ENCODE assay signal across 22 cellular contexts in the genomic region with DNA sequence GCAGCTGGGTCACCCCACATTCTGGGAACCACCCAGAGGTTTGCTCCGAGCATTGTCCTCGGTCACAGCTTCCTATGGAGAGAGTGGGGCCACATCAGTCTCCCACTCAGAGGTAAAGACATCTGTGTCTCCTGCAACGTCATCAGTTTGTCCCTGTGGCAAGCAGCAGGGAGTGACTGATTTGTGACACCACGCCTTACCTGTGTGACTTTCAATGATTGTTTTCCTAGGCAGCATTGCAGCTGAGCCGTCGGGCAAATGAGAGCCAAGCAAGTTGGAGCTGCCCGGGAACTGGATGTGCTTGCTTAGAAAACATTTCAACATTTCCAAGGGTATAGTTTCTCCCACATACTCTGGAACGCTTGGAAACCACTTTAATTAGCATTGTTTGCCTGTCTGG. TPM values are rescaled to one million over a fixed set of nuclear protein-coding genes. Genes with fewer than 3 reads are reported as not detected.
"Had no signal": no experiment of that assay in that cellular context is flagged by ENCODE, and none has a peak within 500 bp of the region (broad histone marks: within the 10 kb centered on the region; RNA-seq: fewer than 3 reads in every experiment).

No MANE protein-coding gene starts in this region.

- DNase-seq: activated CD4-positive, alpha-beta T cell treated with anti-CD3 and anti-CD28 coated beads for 4 hours; activated CD8-positive, alpha-beta memory T cell treated with anti-CD3 and anti-CD28 coated beads, Interleukin-2, amount 50 U/mL, for 48 hours; activated CD8-positive, alpha-beta T cell treated with anti-CD3 and anti-CD28 coated beads, Interleukin-2, amount 10 ng/mL, durations not matched to agents 7 days and 5 days; activated naive CD4-positive, alpha-beta T cell treated with anti-CD3 and anti-CD28 coated beads, Interleukin-2, amount 50 U/mL, for 16 hours; activated naive CD8-positive, alpha-beta T cell treated with anti-CD3 and anti-CD28 coated beads, Interleukin-2, amount 10 ng/mL, durations not matched to agents 7 days and 5 days; activated T-cell treated with anti-CD3 and anti-CD28 coated beads, Interleukin-2, amount 50 U/mL, for 1 hour; adrenal gland; aorta; Kasumi-1; NCI-H1048; NCI-H146; NCI-H187 treated with DMSO at 0.1 percent for 48 hours; NCI-H2081 treated with DMSO at 0.1 percent for 48 hours; NCI-H446; NCI-H524; SHP77 treated with DMSO at 0.1 percent for 48 hours had no signal

- H3K9me3 ChIP-seq: adrenal gland, Peyer's patch had no signal

- ATAC-seq: activated CD4-positive, CD25-positive, alpha-beta regulatory T cell treated with anti-CD3 and anti-CD28 coated beads, Interleukin-2, amount 50 U/mL, for 24 hours; activated CD8-positive, alpha-beta T cell treated with anti-CD3 and anti-CD28 coated beads, Interleukin-2, amount 10 ng/mL, durations not matched to agents 7 days and 5 days; K562 had no signal

- H3K9me3 Mint-ChIP-seq: activated naive CD8-positive, alpha-beta T cell treated with anti-CD3 and anti-CD28 coated beads, Interleukin-2, amount 10 ng/mL, durations not matched to agents 7 days and 5 days; T-helper 1 cell treated with Interleukin-12 subunit alpha and Interleukin-12 subunit beta and Interleukin-4 antibody, amounts not matched to agents 30 μg/mL and 1 μg/mL, for 36 hours had no signal

- H3K4me3 ChIP-seq: adrenal gland, K562, Peyer's patch had no signal

- H3K27ac Mint-ChIP-seq: activated CD8-positive, alpha-beta T cell treated with anti-CD3 and anti-CD28 coated beads, Interleukin-2, amount 10 ng/mL, durations not matched to agents 7 days and 5 days; activated naive CD8-positive, alpha-beta T cell treated with anti-CD3 and anti-CD28 coated beads, Interleukin-2, amount 10 ng/mL, durations not matched to agents 7 days and 5 days; T-helper 1 cell treated with Interleukin-12 subunit alpha and Interleukin-12 subunit beta and Interleukin-4 antibody, amounts not matched to agents 30 μg/mL and 1 μg/mL, for 36 hours had no signal

- H3K36me3 Mint-ChIP-seq: activated naive CD8-positive, alpha-beta T cell treated with anti-CD3 and anti-CD28 coated beads, Interleukin-2, amount 10 ng/mL, durations not matched to agents 7 days and 5 days had no signal

- H3K4me3 Mint-ChIP-seq: activated CD8-positive, alpha-beta T cell treated with anti-CD3 and anti-CD28 coated beads, Interleukin-2, amount 10 ng/mL, durations not matched to agents 7 days and 5 days; activated naive CD8-positive, alpha-beta T cell treated with anti-CD3 and anti-CD28 coated beads, Interleukin-2, amount 10 ng/mL, durations not matched to agents 7 days and 5 days; T-helper 1 cell treated with Interleukin-12 subunit alpha and Interleukin-12 subunit beta and Interleukin-4 antibody, amounts not matched to agents 30 μg/mL and 1 μg/mL, for 36 hours had no signal

- H3K27ac ChIP-seq: adrenal gland, Peyer's patch had no signal

- H3K27me3 ChIP-seq: Peyer's patch had no signal

- H3K4me1 ChIP-seq: adrenal gland had no signal

- H3K4me1 Mint-ChIP-seq: activated naive CD8-positive, alpha-beta T cell treated with anti-CD3 and anti-CD28 coated beads, Interleukin-2, amount 10 ng/mL, durations not matched to agents 7 days and 5 days had no signal

- FAIRE-seq: K562 had no signal

- H3K36me3 ChIP-seq: adrenal gland, Peyer's patch had no signal

RNA-seq across cellular contexts. Expression of a gene that starts 29.7 kb away (rescaled TPM):
- total RNA-seq: activated CD8-positive, alpha-beta T cell treated with anti-CD3 and anti-CD28 coated beads, Interleukin-2, amount 10 ng/mL, durations not matched to agents 7 days and 5 days; activated naive CD8-positive, alpha-beta T cell treated with anti-CD3 and anti-CD28 coated beads, Interleukin-2, amount 10 ng/mL, durations not matched to agents 7 days and 5 days; adrenal gland; aorta; K562; M059J; Peyer's patch; SK-MEL-5 had no signal
- polyA plus RNA-seq: adrenal gland, aorta, K562 had no signal
